In the genomic region with DNA sequence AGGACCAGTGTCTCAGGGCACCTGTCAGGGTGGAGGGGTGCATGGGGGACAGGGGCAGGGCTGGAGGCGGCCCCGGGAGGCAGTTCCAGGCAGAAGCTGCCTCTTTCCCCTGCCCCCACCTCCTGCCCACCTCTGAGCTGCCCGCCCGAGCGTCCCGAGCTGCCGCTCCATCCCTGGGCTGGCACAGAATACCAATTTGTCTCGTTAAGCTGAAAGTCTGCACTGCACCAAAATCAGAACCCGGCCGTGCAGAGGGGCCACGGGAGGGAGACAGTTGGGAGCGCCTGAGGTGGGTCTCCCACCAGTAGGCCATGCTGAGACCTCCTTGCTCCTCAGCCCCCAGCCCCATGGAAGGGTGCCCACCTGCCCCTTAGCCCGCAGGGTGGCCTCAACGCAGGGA, we compare ENCODE assay signal across 28 cellular contexts. TPM values are rescaled to one million over a fixed set of nuclear protein-coding genes. Genes with fewer than 3 reads are reported as not detected.
A peak's percentile ranks its signal among the peaks of the same experiment; 100 is the strongest.
DNase-seq lines count a peak whose midpoint lies in the region; ATAC-seq and TF ChIP-seq lines count a peak whose summit lies in the region.
"Had no signal": no experiment of that assay in that cellular context is flagged by ENCODE, and none has a peak within 500 bp of the region (broad histone marks: within the 10 kb centered on the region; RNA-seq: fewer than 3 reads in every experiment).

No MANE protein-coding gene starts in this region.

- H3K27me3 ChIP-seq in BLaER1 (no peaks in the 10 kb centered on the region), liver (ENCODE audit: control insufficient read depth in 4 of 4, insufficient read depth in 4 of 4, low read length in 3 of 4) (no peaks in the 10 kb centered on the region), left lung (peaks cover 18 to 61% of the 10 kb centered on the region in 2 donors)

- H3K4me1 Mint-ChIP-seq in stimulated activated memory B cell treated with anti-CD40 and anti-IgM and Interleukin-4, amounts not matched to agents 10 μg/mL and 1 μg/mL and 100 μg/mL, for 72 hours = no peaks in the 10 kb centered on the region
- no peaks in the 10 kb centered on the region for H3K4me1 Mint-ChIP-seq in activated CD8-positive, alpha-beta T cell treated with anti-CD3 and anti-CD28 coated beads, Interleukin-2, amount 10 ng/mL, durations not matched to agents 7 days and 5 days (ENCODE audit: low read depth)

- 58% methylated on average over 14 of the region's 14 CpGs for WGBS in liver

- no peak for TF ChIP-seq CTCF in liver (IDR thresholded peaks at IDR 0.05; ENCODE audit: low read depth, low read length, missing input control)
- no peak for TF ChIP-seq CTCF in left lung (IDR thresholded peaks at IDR 0.05)

- POLR2A ChIA-PET in activated CD8-positive, alpha-beta T cell treated with anti-CD3 and anti-CD28 coated beads, Interleukin-2, amount 10 ng/mL, durations not matched to agents 7 days and 5 days (lab: Charles Lee) = no interaction called here

- H3K27ac ChIP-seq in BLaER1 (no peak overlapping the region), liver (ENCODE audit: low read depth in 1 of 2, low read length in 2 of 2) (peak overlapping the region; percentile 80 to 86), left lung (no peak overlapping the region)
- H3K27ac ChIP-seq: C4-2B, PC-9 had no signal

- H3K36me3 ChIP-seq in BLaER1 = no peaks in the 10 kb centered on the region
- H3K36me3 ChIP-seq in liver (ENCODE audit: control insufficient read depth in 4 of 4, insufficient read depth in 3 of 4, low read depth in 1 of 4, low read length in 3 of 4) = no peaks in the 10 kb centered on the region
- H3K36me3 ChIP-seq in left lung = no peaks in the 10 kb centered on the region

- H3K9ac ChIP-seq in BLaER1 = no peak overlapping the region
- H3K9ac ChIP-seq in liver (ENCODE audit: low read depth in 1 of 2, low read length in 2 of 2) = no peak overlapping the region

- no peak overlapping the region for H3K4me3 Mint-ChIP-seq in stimulated activated memory B cell treated with anti-CD40 and anti-IgM and Interleukin-4, amounts not matched to agents 10 μg/mL and 1 μg/mL and 100 μg/mL, for 72 hours
- H3K4me3 Mint-ChIP-seq in activated CD8-positive, alpha-beta T cell treated with anti-CD3 and anti-CD28 coated beads, Interleukin-2, amount 10 ng/mL, durations not matched to agents 7 days and 5 days = no peak overlapping the region
- H3K4me3 Mint-ChIP-seq: CD8-positive, alpha-beta T cell had no signal

- H3K27me3 Mint-ChIP-seq in stimulated activated memory B cell treated with anti-CD40 and anti-IgM and Interleukin-4, amounts not matched to agents 10 μg/mL and 1 μg/mL and 100 μg/mL, for 72 hours = peaks cover 32% of the 10 kb centered on the region
- H3K27me3 Mint-ChIP-seq in activated CD8-positive, alpha-beta T cell treated with anti-CD3 and anti-CD28 coated beads, Interleukin-2, amount 10 ng/mL, durations not matched to agents 7 days and 5 days (ENCODE audit: low read depth) = peaks cover 16% of the 10 kb centered on the region

- no peak overlapping the region for H3K27ac Mint-ChIP-seq in stimulated activated memory B cell treated with anti-CD40 and anti-IgM and Interleukin-4, amounts not matched to agents 10 μg/mL and 1 μg/mL and 100 μg/mL, for 72 hours
- no peak overlapping the region for H3K27ac Mint-ChIP-seq in activated CD8-positive, alpha-beta T cell treated with anti-CD3 and anti-CD28 coated beads, Interleukin-2, amount 10 ng/mL, durations not matched to agents 7 days and 5 days
- H3K27ac Mint-ChIP-seq: CD8-positive, alpha-beta T cell had no signal

- intact Hi-C loops in left lung (cut with DNase I) = no loop called here

- H3K4me3 ChIP-seq in BLaER1 (no peak overlapping the region), liver (ENCODE audit: low read depth in 1 of 3, low read length in 3 of 3) (peak overlapping the region in 2 of 3 donors; percentile 37 to 62), left lung (no peak overlapping the region)
- H3K4me3 ChIP-seq: K562, PC-9 had no signal

- no peaks in the 10 kb centered on the region for H3K36me3 Mint-ChIP-seq in stimulated activated memory B cell treated with anti-CD40 and anti-IgM and Interleukin-4, amounts not matched to agents 10 μg/mL and 1 μg/mL and 100 μg/mL, for 72 hours
- no peaks in the 10 kb centered on the region for H3K36me3 Mint-ChIP-seq in activated CD8-positive, alpha-beta T cell treated with anti-CD3 and anti-CD28 coated beads, Interleukin-2, amount 10 ng/mL, durations not matched to agents 7 days and 5 days (ENCODE audit: low read depth)
- H3K36me3 Mint-ChIP-seq: CD8-positive, alpha-beta T cell had no signal

- peaks cover 53% of the 10 kb centered on the region for H3K4me1 ChIP-seq in BLaER1
- peaks cover 14 to 73% (median 55%) of the 10 kb centered on the region in 4 donors for H3K4me1 ChIP-seq in liver (ENCODE audit: control insufficient read depth in 4 of 4, insufficient read depth in 4 of 4, low read length in 3 of 4)
- H3K4me1 ChIP-seq in left lung = peaks cover 0 to 7% of the 10 kb centered on the region in 2 donors

- H3K9me3 Mint-ChIP-seq in stimulated activated memory B cell treated with anti-CD40 and anti-IgM and Interleukin-4, amounts not matched to agents 10 μg/mL and 1 μg/mL and 100 μg/mL, for 72 hours = no peaks in the 10 kb centered on the region
- H3K9me3 Mint-ChIP-seq in activated CD8-positive, alpha-beta T cell treated with anti-CD3 and anti-CD28 coated beads, Interleukin-2, amount 10 ng/mL, durations not matched to agents 7 days and 5 days (ENCODE audit: insufficient read depth) = no peaks in the 10 kb centered on the region
- H3K9me3 Mint-ChIP-seq: CD8-positive, alpha-beta T cell had no signal

- no peaks in the 10 kb centered on the region for H4K20me1 ChIP-seq in BLaER1

- DNase-seq in cerebellar cortex (ENCODE audit: low spot score) (peak; percentile 36), left lung (no peak), AG08396 (ENCODE audit: low spot score) (no peak)
- no peak for DNase-seq in activated CD8-positive, alpha-beta T cell treated with anti-CD3 and anti-CD28 coated beads, Interleukin-2, amount 10 ng/mL, durations not matched to agents 7 days and 5 days
- DNase-seq: AML-193; CD8-positive, alpha-beta T cell; DMS 273 treated with DMSO at 0.1 percent for 48 hours; DMS79; EL; GF-D8; Kasumi-1; NCI-H1105; NCI-H146; NCI-H1930; NCI-H2107; NCI-H446 treated with DMSO at 0.1 percent for 48 hours; NCI-H526; NK-92 treated with Interleukin-12 subunit alpha and Interleukin-12 subunit beta, amount 100 ng/mL, for 24 hours; PC-9; SHP77 had no signal

- no peaks in the 10 kb centered on the region for H3K9me3 ChIP-seq in BLaER1
- no peaks in the 10 kb centered on the region for H3K9me3 ChIP-seq in liver (ENCODE audit: control insufficient read depth in 4 of 4, low read length in 3 of 4)
- H3K9me3 ChIP-seq in left lung = no peaks in the 10 kb centered on the region

- peak; percentile 21 for ATAC-seq in stimulated activated memory B cell treated with anti-CD40 and anti-IgM and Interleukin-4, amounts not matched to agents 10 μg/mL and 1 μg/mL and 100 μg/mL, for 72 hours
- no peak for ATAC-seq in left lung
- ATAC-seq in activated CD8-positive, alpha-beta T cell treated with anti-CD3 and anti-CD28 coated beads, Interleukin-2, amount 10 ng/mL, durations not matched to agents 7 days and 5 days = no peak
- ATAC-seq: CD8-positive, alpha-beta T cell; HCT116; K562 had no signal

- TF ChIP-seq RAD21 in liver (IDR thresholded peaks at IDR 0.05) = no peak

- peak overlapping the region; percentile 74 for H3K4me2 ChIP-seq in BLaER1
- H3K4me2 ChIP-seq: PC-9 had no signal

- CTCF ChIA-PET in activated CD8-positive, alpha-beta T cell treated with anti-CD3 and anti-CD28 coated beads, Interleukin-2, amount 10 ng/mL, durations not matched to agents 7 days and 5 days (lab: Charles Lee) = no interaction called here

TF ChIP-seq in liver, 16 proteins besides CTCF, POLR2A, EP300 and RAD21:
- no peak for TF ChIP-seq HNF4A (conservative IDR thresholded peaks at IDR 0.05)
- TF ChIP-seq GABPA (IDR thresholded peaks at IDR 0.05 in 1 of 2, conservative IDR thresholded peaks at IDR 0.05 in 1 of 2) = no peak
- no peak for TF ChIP-seq FOXA2 (IDR thresholded peaks at IDR 0.05)

RNA-seq across cellular contexts. Expression of gene ATP2B2, which starts 1.3 kb away (rescaled TPM):
- 10 to 100 TPM; 26.8 to 27.8 TPM for total RNA-seq in liver
- polyA plus RNA-seq in liver = 10 to 100 TPM; 10.4 to 14.6 TPM
- under 1 TPM in 1 of 2 donors, not detected in 1; 0.18 TPM for total RNA-seq in left lung
- not detected for total RNA-seq in activated CD8-positive, alpha-beta T cell treated with anti-CD3 and anti-CD28 coated beads, Interleukin-2, amount 10 ng/mL, durations not matched to agents 7 days and 5 days
- total RNA-seq: CD8-positive, alpha-beta T cell; K562; M059J; PC-9; SK-MEL-5 had no signal

Comparison
In these comparisons a context has a peak if more than half of its experiments do, and no peak if none do; other contexts are left out.
1. H3K27ac ChIP-seq: peak in liver (2 of 2); none in BLaER1 (single experiment) and left lung (0 of 2).
2. H3K4me3 ChIP-seq: peak in liver (2 of 3); none in BLaER1 (single experiment) and left lung (0 of 2).
3. RNA of gene ATP2B2, which starts 1.3 kb away (total RNA-seq): 26.8 to 27.8 TPM in liver; 0.18 TPM in left lung and not detected in activated CD8-positive, alpha-beta T cell treated with anti-CD3 and anti-CD28 coated beads, Interleukin-2, amount 10 ng/mL, durations not matched to agents 7 days and 5 days; every median in the first group is over 10 times any median in the second.